Comparison of ENCODE assay signal across 1 cellular context in the genomic region with DNA sequence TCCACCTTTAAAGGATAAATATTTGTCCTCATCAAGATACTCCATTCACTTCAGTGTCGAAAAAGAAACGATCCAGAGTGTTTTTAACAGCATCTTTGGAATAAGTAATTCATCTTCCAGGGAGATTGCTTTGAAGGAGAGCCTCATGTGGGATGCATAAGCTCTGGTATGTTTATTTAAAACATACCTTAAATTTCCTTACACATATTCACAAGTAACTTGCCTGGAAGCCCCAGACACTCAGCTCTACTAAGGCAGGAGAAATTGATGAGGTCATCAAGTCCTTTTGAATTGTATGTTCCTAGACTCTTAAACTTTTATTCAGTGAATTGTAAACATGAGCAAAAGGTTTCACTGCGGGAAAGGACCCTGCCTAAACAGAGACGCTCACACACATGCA.
A peak's percentile ranks its signal among the peaks of the same experiment; 100 is the strongest.
TF ChIP-seq lines count a peak whose summit lies in the region.

No MANE protein-coding gene starts in this region.

TF ChIP-seq in SK-N-SH, 30 proteins besides CTCF, POLR2A, EP300 and RAD21 (continued from another document):
- TF ChIP-seq, protein P1, sequence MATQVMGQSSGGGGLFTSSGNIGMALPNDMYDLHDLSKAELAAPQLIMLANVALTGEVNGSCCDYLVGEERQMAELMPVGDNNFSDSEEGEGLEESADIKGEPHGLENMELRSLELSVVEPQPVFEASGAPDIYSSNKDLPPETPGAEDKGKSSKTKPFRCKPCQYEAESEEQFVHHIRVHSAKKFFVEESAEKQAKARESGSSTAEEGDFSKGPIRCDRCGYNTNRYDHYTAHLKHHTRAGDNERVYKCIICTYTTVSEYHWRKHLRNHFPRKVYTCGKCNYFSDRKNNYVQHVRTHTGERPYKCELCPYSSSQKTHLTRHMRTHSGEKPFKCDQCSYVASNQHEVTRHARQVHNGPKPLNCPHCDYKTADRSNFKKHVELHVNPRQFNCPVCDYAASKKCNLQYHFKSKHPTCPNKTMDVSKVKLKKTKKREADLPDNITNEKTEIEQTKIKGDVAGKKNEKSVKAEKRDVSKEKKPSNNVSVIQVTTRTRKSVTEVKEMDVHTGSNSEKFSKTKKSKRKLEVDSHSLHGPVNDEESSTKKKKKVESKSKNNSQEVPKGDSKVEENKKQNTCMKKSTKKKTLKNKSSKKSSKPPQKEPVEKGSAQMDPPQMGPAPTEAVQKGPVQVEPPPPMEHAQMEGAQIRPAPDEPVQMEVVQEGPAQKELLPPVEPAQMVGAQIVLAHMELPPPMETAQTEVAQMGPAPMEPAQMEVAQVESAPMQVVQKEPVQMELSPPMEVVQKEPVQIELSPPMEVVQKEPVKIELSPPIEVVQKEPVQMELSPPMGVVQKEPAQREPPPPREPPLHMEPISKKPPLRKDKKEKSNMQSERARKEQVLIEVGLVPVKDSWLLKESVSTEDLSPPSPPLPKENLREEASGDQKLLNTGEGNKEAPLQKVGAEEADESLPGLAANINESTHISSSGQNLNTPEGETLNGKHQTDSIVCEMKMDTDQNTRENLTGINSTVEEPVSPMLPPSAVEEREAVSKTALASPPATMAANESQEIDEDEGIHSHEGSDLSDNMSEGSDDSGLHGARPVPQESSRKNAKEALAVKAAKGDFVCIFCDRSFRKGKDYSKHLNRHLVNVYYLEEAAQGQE (IDR thresholded peaks at IDR 0.05; ENCODE audit: low read depth, low read length), result no peak
- no peak for TF ChIP-seq ELF1 (IDR thresholded peaks at IDR 0.05)
- no peak for TF ChIP-seq NRF1 (IDR thresholded peaks at IDR 0.05; ENCODE audit: low read depth, low read length)
- no peak for TF ChIP-seq TAF1 (IDR thresholded peaks at IDR 0.05; ENCODE audit: borderline replicate concordance, low read depth, low read length)
- TF ChIP-seq EZH2phosphoT487 (IDR thresholded peaks at IDR 0.05; ENCODE audit: borderline replicate concordance, low read depth), result no peak
- TF ChIP-seq, protein P2, sequence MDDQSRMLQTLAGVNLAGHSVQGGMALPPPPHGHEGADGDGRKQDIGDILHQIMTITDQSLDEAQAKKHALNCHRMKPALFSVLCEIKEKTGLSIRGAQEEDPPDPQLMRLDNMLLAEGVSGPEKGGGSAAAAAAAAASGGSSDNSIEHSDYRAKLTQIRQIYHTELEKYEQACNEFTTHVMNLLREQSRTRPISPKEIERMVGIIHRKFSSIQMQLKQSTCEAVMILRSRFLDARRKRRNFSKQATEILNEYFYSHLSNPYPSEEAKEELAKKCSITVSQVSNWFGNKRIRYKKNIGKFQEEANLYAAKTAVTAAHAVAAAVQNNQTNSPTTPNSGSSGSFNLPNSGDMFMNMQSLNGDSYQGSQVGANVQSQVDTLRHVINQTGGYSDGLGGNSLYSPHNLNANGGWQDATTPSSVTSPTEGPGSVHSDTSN (IDR thresholded peaks at IDR 0.05), result peak; percentile 55
- TF ChIP-seq, protein P3, sequence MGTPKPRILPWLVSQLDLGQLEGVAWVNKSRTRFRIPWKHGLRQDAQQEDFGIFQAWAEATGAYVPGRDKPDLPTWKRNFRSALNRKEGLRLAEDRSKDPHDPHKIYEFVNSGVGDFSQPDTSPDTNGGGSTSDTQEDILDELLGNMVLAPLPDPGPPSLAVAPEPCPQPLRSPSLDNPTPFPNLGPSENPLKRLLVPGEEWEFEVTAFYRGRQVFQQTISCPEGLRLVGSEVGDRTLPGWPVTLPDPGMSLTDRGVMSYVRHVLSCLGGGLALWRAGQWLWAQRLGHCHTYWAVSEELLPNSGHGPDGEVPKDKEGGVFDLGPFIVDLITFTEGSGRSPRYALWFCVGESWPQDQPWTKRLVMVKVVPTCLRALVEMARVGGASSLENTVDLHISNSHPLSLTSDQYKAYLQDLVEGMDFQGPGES (IDR thresholded peaks at IDR 0.05; ENCODE audit: low read depth, low read length), result no peak
- no peak for TF ChIP-seq SIN3A (IDR thresholded peaks at IDR 0.05; ENCODE audit: borderline replicate concordance, low read depth, low read length)
- no peak for TF ChIP-seq CHD2 (IDR thresholded peaks at IDR 0.05; ENCODE audit: low read length, partially characterized antibody)
- TF ChIP-seq SMC3 (IDR thresholded peaks at IDR 0.05; ENCODE audit: low read depth, low read length), result no peak
- no peak for TF ChIP-seq GABPA (IDR thresholded peaks at IDR 0.05; ENCODE audit: low read depth)
- TF ChIP-seq FOXM1 (IDR thresholded peaks at IDR 0.05; ENCODE audit: low read depth), result no peak
- no peak for TF ChIP-seq MEF2A (IDR thresholded peaks at IDR 0.05; ENCODE audit: borderline replicate concordance, low read depth)
- TF ChIP-seq POLR2AphosphoS5 (IDR thresholded peaks at IDR 0.05; ENCODE audit: low read depth, low read length), result no peak
- no peak for TF ChIP-seq YY1 (IDR thresholded peaks at IDR 0.05; ENCODE audit: low read depth)
- TF ChIP-seq FOXJ3 (CRISPR knock-in tag; IDR thresholded peaks at IDR 0.05), result no peak
- TF ChIP-seq RXRA (IDR thresholded peaks at IDR 0.05; ENCODE audit: borderline replicate concordance, low read depth), result no peak
- peak; percentile 61 for TF ChIP-seq TCF12 (IDR thresholded peaks at IDR 0.05)
- TF ChIP-seq TEAD4 (IDR thresholded peaks at IDR 0.05; ENCODE audit: borderline replicate concordance, insufficient read depth), result no peak
- TF ChIP-seq NFIC (IDR thresholded peaks at IDR 0.05; ENCODE audit: borderline replicate concordance), result peak; percentile 6; the same call in 1 of the 2 replicates
- no peak for TF ChIP-seq MXI1 (IDR thresholded peaks at IDR 0.05; ENCODE audit: low read depth, low read length)
- TF ChIP-seq, protein P4, sequence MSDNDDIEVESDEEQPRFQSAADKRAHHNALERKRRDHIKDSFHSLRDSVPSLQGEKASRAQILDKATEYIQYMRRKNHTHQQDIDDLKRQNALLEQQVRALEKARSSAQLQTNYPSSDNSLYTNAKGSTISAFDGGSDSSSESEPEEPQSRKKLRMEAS (IDR thresholded peaks at IDR 0.05; ENCODE audit: low read depth), result no peak
- TF ChIP-seq, protein P5, sequence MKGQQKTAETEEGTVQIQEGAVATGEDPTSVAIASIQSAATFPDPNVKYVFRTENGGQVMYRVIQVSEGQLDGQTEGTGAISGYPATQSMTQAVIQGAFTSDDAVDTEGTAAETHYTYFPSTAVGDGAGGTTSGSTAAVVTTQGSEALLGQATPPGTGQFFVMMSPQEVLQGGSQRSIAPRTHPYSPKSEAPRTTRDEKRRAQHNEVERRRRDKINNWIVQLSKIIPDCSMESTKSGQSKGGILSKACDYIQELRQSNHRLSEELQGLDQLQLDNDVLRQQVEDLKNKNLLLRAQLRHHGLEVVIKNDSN (IDR thresholded peaks at IDR 0.05; ENCODE audit: borderline replicate concordance, low read depth), result no peak
